9 cellular contexts compared by ENCODE assay signal in the genomic region with DNA sequence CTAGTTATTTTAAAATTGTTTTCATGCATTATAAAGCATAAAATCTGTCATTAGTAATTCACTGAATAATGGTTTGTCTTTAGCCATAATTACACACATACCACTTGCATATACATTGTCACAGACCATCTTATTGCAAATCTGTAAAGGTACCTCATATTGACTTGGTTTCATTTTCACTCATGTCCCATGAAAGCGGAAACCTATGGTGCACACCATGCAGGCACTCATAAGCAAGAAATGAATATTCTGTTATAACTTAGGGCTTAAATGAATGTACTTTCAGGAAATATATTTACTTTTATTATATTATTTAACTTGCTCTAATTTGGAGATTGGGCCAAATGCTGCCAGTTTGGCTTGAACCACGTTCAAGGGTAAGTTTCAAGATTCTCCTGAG. TPM values are rescaled to one million over a fixed set of nuclear protein-coding genes. Genes with fewer than 3 reads are reported as not detected.
DNase-seq lines count a peak whose midpoint lies in the region; ATAC-seq and TF ChIP-seq lines count a peak whose summit lies in the region.
"Had no signal": no experiment of that assay in that cellular context is flagged by ENCODE, and none has a peak within 500 bp of the region (broad histone marks: within the 10 kb centered on the region; RNA-seq: fewer than 3 reads in every experiment).

No MANE protein-coding gene starts in this region.

- intact Hi-C loops in right lobe of liver (cut with DNase I) = no loop called here

- no peaks in the 10 kb centered on the region for H3K36me3 ChIP-seq in right lobe of liver

- TF ChIP-seq CTCF in GM10248 (IDR thresholded peaks at IDR 0.05; ENCODE audit: control extremely low read depth, extremely low read depth, low read depth, missing control alignments) (no peak), right lobe of liver (IDR thresholded peaks at IDR 0.05) (no peak)

- no peak overlapping the region for H3K27ac ChIP-seq in right lobe of liver

- no peaks in the 10 kb centered on the region for H3K4me1 ChIP-seq in right lobe of liver

- H3K9me3 ChIP-seq in right lobe of liver = no peaks in the 10 kb centered on the region

- H3K4me3 Mint-ChIP-seq in activated CD8-positive, alpha-beta T cell treated with anti-CD3 and anti-CD28 coated beads, Interleukin-2, amount 10 ng/mL, durations not matched to agents 7 days and 5 days = peak overlapping the region; percentile 58

- 60% methylated on average over 2 of the region's 2 CpGs for WGBS in right lobe of liver (ENCODE audit: insufficient coverage, low coverage, low lambda C conversion rate, missing lambda C conversion rate)

- POLR2A ChIA-PET in GM10248 (lab: Yijun Ruan, JAX) = no interaction called here
- POLR2A ChIA-PET in activated CD8-positive, alpha-beta T cell treated with anti-CD3 and anti-CD28 coated beads, Interleukin-2, amount 10 ng/mL, durations not matched to agents 7 days and 5 days (lab: Charles Lee) = interaction anchor here (0.6 to 4.1 kb wide), 11 partner anchors 11 to 75 kb away, joined by 3 to 21 read pairs (median 5); no protein-coding TSS in a partner anchor

- no peak for TF ChIP-seq POLR2A in right lobe of liver (IDR thresholded peaks at IDR 0.05)

- no peak overlapping the region for H3K4me3 ChIP-seq in right lobe of liver

- ATAC-seq in GM19351 (IDR thresholded peaks at IDR 0.05; ENCODE audit: unreplicated experiment) (peak; percentile 98), HG03045 (IDR thresholded peaks at IDR 0.05; ENCODE audit: unreplicated experiment) (peak; percentile 95), right lobe of liver (no peak)
- ATAC-seq in activated CD8-positive, alpha-beta T cell treated with anti-CD3 and anti-CD28 coated beads, Interleukin-2, amount 10 ng/mL, durations not matched to agents 7 days and 5 days = peak; percentile 99

- H3K27me3 ChIP-seq in right lobe of liver = no peaks in the 10 kb centered on the region

- peaks cover 23% of the 10 kb centered on the region for H3K36me3 Mint-ChIP-seq in activated CD8-positive, alpha-beta T cell treated with anti-CD3 and anti-CD28 coated beads, Interleukin-2, amount 10 ng/mL, durations not matched to agents 7 days and 5 days (ENCODE audit: low read depth)

- CTCF ChIA-PET in GM10248 (lab: Yijun Ruan, JAX) = interaction anchor here (0.8 to 2.3 kb wide), 6 partner anchors 10 to 54 kb away, joined by 3 to 10 read pairs (median 5); a partner anchor contains a TSS
- CTCF ChIA-PET in activated CD8-positive, alpha-beta T cell treated with anti-CD3 and anti-CD28 coated beads, Interleukin-2, amount 10 ng/mL, durations not matched to agents 7 days and 5 days (lab: Charles Lee) = interaction anchor here (0.7 to 3.0 kb wide), 9 partner anchors 9 to 41 kb away, joined by 3 to 9 read pairs (median 5); no protein-coding TSS in a partner anchor

- peak overlapping the region; percentile 76 for H3K27ac Mint-ChIP-seq in activated CD8-positive, alpha-beta T cell treated with anti-CD3 and anti-CD28 coated beads, Interleukin-2, amount 10 ng/mL, durations not matched to agents 7 days and 5 days

- DNase-seq in GM10248 (ENCODE audit: extremely low spot score) = peak; percentile 48
- peak; percentile 63 for DNase-seq in activated CD8-positive, alpha-beta T cell treated with anti-CD3 and anti-CD28 coated beads, Interleukin-2, amount 10 ng/mL, durations not matched to agents 7 days and 5 days
- no peak for DNase-seq in D341Med (ENCODE audit: low spot score)
- DNase-seq in RPMI8226 = no peak
- no peak for DNase-seq in right lobe of liver
- no peak for DNase-seq in AG08396 (ENCODE audit: low spot score)
- DNase-seq: effector CD4-positive, alpha-beta T cell had no signal

- no peaks in the 10 kb centered on the region for H3K27me3 Mint-ChIP-seq in activated CD8-positive, alpha-beta T cell treated with anti-CD3 and anti-CD28 coated beads, Interleukin-2, amount 10 ng/mL, durations not matched to agents 7 days and 5 days (ENCODE audit: low read depth)

- H3K4me1 Mint-ChIP-seq in activated CD8-positive, alpha-beta T cell treated with anti-CD3 and anti-CD28 coated beads, Interleukin-2, amount 10 ng/mL, durations not matched to agents 7 days and 5 days (ENCODE audit: low read depth) = peaks cover 47% of the 10 kb centered on the region

- H3K9me3 Mint-ChIP-seq in activated CD8-positive, alpha-beta T cell treated with anti-CD3 and anti-CD28 coated beads, Interleukin-2, amount 10 ng/mL, durations not matched to agents 7 days and 5 days (ENCODE audit: insufficient read depth) = peaks cover 7% of the 10 kb centered on the region

RNA-seq across cellular contexts. Expression of a gene that starts 29.2 kb away (rescaled TPM):
- total RNA-seq in activated CD8-positive, alpha-beta T cell treated with anti-CD3 and anti-CD28 coated beads, Interleukin-2, amount 10 ng/mL, durations not matched to agents 7 days and 5 days = 100 to 1,000 TPM; 453 to 469 TPM
- total RNA-seq in right lobe of liver = 1 to 10 TPM; 1.7 to 8.7 (median 5.1) TPM

Comparison
In these comparisons a context has a peak if more than half of its experiments do, and no peak if none do; other contexts are left out.
1. DNase-seq: peak in GM10248 (single experiment) and activated CD8-positive, alpha-beta T cell treated with anti-CD3 and anti-CD28 coated beads, Interleukin-2, amount 10 ng/mL, durations not matched to agents 7 days and 5 days (single experiment); none in D341Med (single experiment), RPMI8226 (single experiment), right lobe of liver (0 of 3) and AG08396 (single experiment).
2. ATAC-seq: peak in GM19351 (single experiment), HG03045 (single experiment) and activated CD8-positive, alpha-beta T cell treated with anti-CD3 and anti-CD28 coated beads, Interleukin-2, amount 10 ng/mL, durations not matched to agents 7 days and 5 days (single experiment); none in right lobe of liver (0 of 4).
3. RNA of a gene that starts 29.2 kb away (total RNA-seq): 453 to 469 TPM in activated CD8-positive, alpha-beta T cell treated with anti-CD3 and anti-CD28 coated beads, Interleukin-2, amount 10 ng/mL, durations not matched to agents 7 days and 5 days; 1.7 to 8.7 TPM in right lobe of liver; every median in the first group is over 10 times any median in the second.